Comparison of ENCODE assay signal across 9 cellular contexts in the genomic region with DNA sequence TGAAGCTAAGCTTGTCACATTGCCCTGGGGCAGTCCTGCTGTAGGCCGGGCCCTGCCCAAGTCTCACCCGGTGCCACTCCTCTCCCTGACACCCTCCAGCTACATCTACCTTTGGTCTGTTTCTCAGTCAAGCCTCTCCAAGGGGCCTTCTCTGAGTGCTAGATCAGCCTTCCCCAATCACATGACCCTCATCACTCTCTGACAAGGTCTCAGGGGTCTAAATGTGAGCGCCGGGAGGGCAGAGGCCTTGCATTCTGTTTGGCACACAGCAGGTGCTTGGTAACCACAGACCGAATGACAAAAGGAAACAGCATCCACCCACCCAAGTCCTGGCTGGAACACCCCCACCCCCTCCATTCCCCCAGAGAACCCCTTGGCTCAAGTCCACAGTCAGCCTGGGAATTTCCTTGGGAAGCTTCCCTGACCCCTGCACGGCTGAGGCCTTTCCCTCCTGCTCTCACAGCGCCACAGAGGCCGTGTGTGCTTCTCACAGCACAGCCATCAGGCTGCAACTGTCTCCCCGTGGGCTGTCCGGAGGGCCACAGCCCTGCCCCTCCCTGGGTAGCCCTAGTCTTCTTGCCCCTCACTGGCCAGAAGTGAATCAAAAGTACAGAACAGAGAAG. TPM values are rescaled to one million over a fixed set of nuclear protein-coding genes. Genes with fewer than 3 reads are reported as not detected.
A peak's percentile ranks its signal among the peaks of the same experiment; 100 is the strongest.
DNase-seq lines count a peak whose midpoint lies in the region; ATAC-seq, FAIRE-seq and TF ChIP-seq lines count a peak whose summit lies in the region.
"Had no signal": no experiment of that assay in that cellular context is flagged by ENCODE, and none has a peak within 500 bp of the region (broad histone marks: within the 10 kb centered on the region; RNA-seq: fewer than 3 reads in every experiment).

No MANE protein-coding gene starts in this region.

- H3K9ac ChIP-seq in DND-41 (ENCODE audit: low read depth, low read length), result no peak overlapping the region

- no peak overlapping the region for H3K4me2 ChIP-seq in DND-41 (ENCODE audit: insufficient read depth, low read length)
- H3K4me2 ChIP-seq: PC-9 had no signal

- CTCF ChIA-PET in activated CD4-positive, alpha-beta memory T cell treated with anti-CD3 and anti-CD28 coated beads, Interleukin-2, amount 10 ng/mL, durations not matched to agents 7 days and 5 days (lab: Charles Lee), result interaction anchor here (0.6 to 1.2 kb wide), 2 partner anchors 29 to 66 kb away, joined by 3 read pairs; no protein-coding TSS in a partner anchor

- peaks cover 33% of the 10 kb centered on the region for H3K36me3 Mint-ChIP-seq in activated CD4-positive, alpha-beta memory T cell treated with anti-CD3 and anti-CD28 coated beads, Interleukin-2, amount 10 ng/mL, durations not matched to agents 7 days and 5 days (ENCODE audit: low read depth)

- H3K27ac ChIP-seq in DND-41 (ENCODE audit: low read length), result peak overlapping the region; percentile 68
- H3K27ac ChIP-seq in foreskin keratinocyte, result no peak overlapping the region
- H3K27ac ChIP-seq: PC-9 had no signal

- TF ChIP-seq CTCF in DND-41 (IDR thresholded peaks at IDR 0.05; ENCODE audit: borderline replicate concordance, extremely low read depth, low read length, poor library complexity, severe bottlenecking) (no peak), foreskin keratinocyte (conservative IDR thresholded peaks at IDR 0.05) (no peak)

- FAIRE-seq in urothelium cell line (lab: Jason Lieb, UNC), result no peak

- H3K9me3 ChIP-seq in DND-41 (ENCODE audit: insufficient read depth, low read length, severe bottlenecking), result no peaks in the 10 kb centered on the region

- peaks cover 11% of the 10 kb centered on the region for H3K4me1 ChIP-seq in DND-41 (ENCODE audit: insufficient read depth, low read length)
- H3K4me1 ChIP-seq in foreskin keratinocyte, result no peaks in the 10 kb centered on the region

- H3K9me3 Mint-ChIP-seq in activated CD4-positive, alpha-beta memory T cell treated with anti-CD3 and anti-CD28 coated beads, Interleukin-2, amount 10 ng/mL, durations not matched to agents 7 days and 5 days, result no peaks in the 10 kb centered on the region

- H3K36me3 ChIP-seq in DND-41 (ENCODE audit: insufficient read depth, low read length), result peaks cover 70% of the 10 kb centered on the region

- ATAC-seq in DND-41 (ENCODE audit: insufficient read depth, low read depth) (peak; percentile 12), Right ventricle myocardium superior (ENCODE audit: poor library complexity) (peak; percentile 8), foreskin keratinocyte (no peak)

- H3K27me3 ChIP-seq in DND-41 (ENCODE audit: insufficient read depth, low read length, poor library complexity), result no peaks in the 10 kb centered on the region
- no peaks in the 10 kb centered on the region for H3K27me3 ChIP-seq in foreskin keratinocyte

- H3K27me3 Mint-ChIP-seq in activated CD4-positive, alpha-beta memory T cell treated with anti-CD3 and anti-CD28 coated beads, Interleukin-2, amount 10 ng/mL, durations not matched to agents 7 days and 5 days, result no peaks in the 10 kb centered on the region

- H3K27ac Mint-ChIP-seq in activated CD4-positive, alpha-beta memory T cell treated with anti-CD3 and anti-CD28 coated beads, Interleukin-2, amount 10 ng/mL, durations not matched to agents 7 days and 5 days, result peak overlapping the region; percentile 3

- peaks cover 43% of the 10 kb centered on the region for H3K4me1 Mint-ChIP-seq in activated CD4-positive, alpha-beta memory T cell treated with anti-CD3 and anti-CD28 coated beads, Interleukin-2, amount 10 ng/mL, durations not matched to agents 7 days and 5 days

- DNase-seq in DND-41 (peak; percentile 60), Right ventricle myocardium superior (peak; percentile 57), putamen (ENCODE audit: low spot score) (peak; percentile 43), NOMO-1 treated with dmso at 0.1 percent for 144 hours (lab: John Stamatoyannopoulos, UW; ENCODE audit: unreplicated experiment) (no peak), urothelium cell line (ENCODE audit: low spot score) (no peak), AG08395 (ENCODE audit: low spot score) (no peak), foreskin keratinocyte (no peak)
- DNase-seq in activated CD4-positive, alpha-beta memory T cell treated with anti-CD3 and anti-CD28 coated beads, Interleukin-2, amount 10 ng/mL, durations not matched to agents 7 days and 5 days, result no peak
- DNase-seq: PC-9 had no signal

- no peak overlapping the region for H3K4me3 Mint-ChIP-seq in activated CD4-positive, alpha-beta memory T cell treated with anti-CD3 and anti-CD28 coated beads, Interleukin-2, amount 10 ng/mL, durations not matched to agents 7 days and 5 days

- no peak overlapping the region for H2AFZ ChIP-seq in DND-41 (ENCODE audit: low read depth, low read length)
- H2AFZ ChIP-seq: PC-9 had no signal

- POLR2A ChIA-PET in activated CD4-positive, alpha-beta memory T cell treated with anti-CD3 and anti-CD28 coated beads, Interleukin-2, amount 10 ng/mL, durations not matched to agents 7 days and 5 days (lab: Charles Lee), result no interaction called here

- H3K79me2 ChIP-seq in DND-41 (ENCODE audit: insufficient read depth, low read length), result peaks cover 10% of the 10 kb centered on the region

- no peak overlapping the region for H3K4me3 ChIP-seq in DND-41 (ENCODE audit: low read depth in 1 of 2, low read length in 2 of 2)
- H3K4me3 ChIP-seq: PC-9 had no signal

- peaks cover 43% of the 10 kb centered on the region for H4K20me1 ChIP-seq in DND-41 (ENCODE audit: insufficient read depth, low read length)

- intact Hi-C loops in Right ventricle myocardium superior (cut with DNase I), result loop anchor here (10.0 kb wide), 1 partner anchor 400 kb away; a partner anchor contains a TSS

RNA-seq across cellular contexts. Expression of a gene that starts 32.9 kb away (rescaled TPM):
- total RNA-seq in activated CD4-positive, alpha-beta memory T cell treated with anti-CD3 and anti-CD28 coated beads, Interleukin-2, amount 10 ng/mL, durations not matched to agents 7 days and 5 days, result 1 to 10 TPM; 1.1 to 1.6 TPM
- total RNA-seq in Right ventricle myocardium superior, result 180 TPM
- 19.9 and 20.7 TPM in 2 replicates for total RNA-seq in foreskin keratinocyte
- polyA plus RNA-seq in foreskin keratinocyte, result 23.5 and 25.4 TPM in 2 replicates

RNA-seq across cellular contexts. Expression of a gene that starts 36.2 kb away (rescaled TPM):
- total RNA-seq in activated CD4-positive, alpha-beta memory T cell treated with anti-CD3 and anti-CD28 coated beads, Interleukin-2, amount 10 ng/mL, durations not matched to agents 7 days and 5 days, result 10 to 100 TPM; 79.0 to 79.7 TPM
- total RNA-seq in Right ventricle myocardium superior (8.9 TPM), foreskin keratinocyte (16.1 and 17.6 TPM in 2 replicates)
- 21.3 and 22.9 TPM in 2 replicates for polyA plus RNA-seq in foreskin keratinocyte

Comparison
In these comparisons a context has a peak if more than half of its experiments do, and no peak if none do; other contexts are left out.
1. DNase-seq: peak in DND-41 (single experiment), Right ventricle myocardium superior (single experiment) and putamen (single experiment); none in activated CD4-positive, alpha-beta memory T cell treated with anti-CD3 and anti-CD28 coated beads, Interleukin-2, amount 10 ng/mL, durations not matched to agents 7 days and 5 days (single experiment), NOMO-1 treated with dmso at 0.1 percent for 144 hours (single experiment), urothelium cell line (single experiment), AG08395 (single experiment) and foreskin keratinocyte (0 of 2).